ENCODE assay signal across 10 cellular contexts in the genomic region with DNA sequence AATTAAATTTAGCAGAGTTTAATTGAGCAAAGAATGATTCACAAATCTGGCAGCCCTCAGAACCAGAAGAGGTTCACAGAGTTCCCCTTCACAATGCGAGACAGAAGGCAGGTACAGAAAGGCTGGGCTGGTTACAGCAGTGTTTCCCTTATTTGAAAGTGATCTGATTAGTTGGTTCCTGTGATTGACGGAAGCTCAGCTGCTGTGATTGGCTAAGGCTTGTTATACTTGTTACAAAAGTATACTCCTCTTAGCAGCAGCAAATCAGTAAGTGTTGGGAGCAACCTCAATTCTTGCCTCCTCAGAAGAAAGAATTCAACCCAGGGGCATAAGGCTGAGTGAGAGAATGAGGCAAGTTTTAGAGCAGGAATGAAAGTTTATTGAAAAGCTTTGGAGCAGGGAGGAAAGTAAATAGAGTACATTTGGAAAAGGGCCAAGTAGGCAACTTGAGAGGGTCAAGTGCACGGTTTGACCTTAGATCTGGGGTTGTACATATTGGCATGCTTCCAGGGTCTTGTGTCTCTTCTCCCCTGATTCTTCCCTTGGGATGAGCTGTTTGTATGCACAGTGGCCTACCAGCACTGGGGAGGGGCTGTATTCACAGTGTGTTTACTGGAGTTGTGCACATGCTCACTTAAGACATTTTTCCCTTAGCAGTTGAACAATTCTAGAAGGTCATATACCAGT.
A peak's percentile ranks its signal among the peaks of the same experiment; 100 is the strongest.
DNase-seq lines count a peak whose midpoint lies in the region; ATAC-seq, FAIRE-seq and TF ChIP-seq lines count a peak whose summit lies in the region.
"Had no signal": no experiment of that assay in that cellular context is flagged by ENCODE, and none has a peak within 500 bp of the region (broad histone marks: within the 10 kb centered on the region; RNA-seq: fewer than 3 reads in every experiment).

No MANE protein-coding gene starts in this region.

- intact Hi-C loops in GM12878 (cut with micrococcal nuclease; ENCODE audit: unreplicated experiment) = no loop called here

- no peak for TF ChIP-seq RAD21 in GM12878 (IDR thresholded peaks at IDR 0.05; ENCODE audit: insufficient read depth, low read depth, low read length)

- FAIRE-seq in GM12878 (lab: Jason Lieb, UNC) = peak; percentile 18

- CTCF ChIA-PET in GM12878 (lab: Yijun Ruan, JAX) = no interaction called here

- no peaks in the 10 kb centered on the region for H4K20me1 ChIP-seq in GM12878 (ENCODE audit: control insufficient read depth, insufficient read depth)

- H3K79me2 ChIP-seq in GM12878 (ENCODE audit: control insufficient read depth, insufficient read depth, low read length) = no peaks in the 10 kb centered on the region

- POLR2A ChIA-PET in GM12878 (lab: Charles Lee) = no interaction called here

- 0% methylated on average over 3 of the region's 3 CpGs for WGBS in GM12878 (ENCODE audit: insufficient coverage, insufficient replicate concordance, low lambda C conversion rate, missing lambda C conversion rate)

- SMC1A ChIA-PET in GM12878 (lab: Charles Lee; ENCODE audit: uncharacterized antibody, unreplicated experiment) = no interaction called here

- BruUV-seq in GM12878 (replicated peaks; lab: Mats Ljungman, UMichigan) = no TSS peak

- TF ChIP-seq EP300 in GM12878 (IDR thresholded peaks at IDR 0.05; ENCODE audit: borderline replicate concordance in 1 of 2, control insufficient read depth in 1 of 2, low read depth in 2 of 2, low read length in 2 of 2) = no peak

- H3K36me3 ChIP-seq in GM12878 (ENCODE audit: control insufficient read depth in 2 of 2, insufficient read depth in 2 of 2, low read length in 1 of 2) (no peaks in the 10 kb centered on the region), stomach smooth muscle (ENCODE audit: control insufficient read depth in 2 of 2, insufficient read depth in 2 of 2, low read length in 2 of 2) (no peaks in the 10 kb centered on the region)

- RAD21 ChIA-PET in GM12878 (lab: Charles Lee; ENCODE audit: unreplicated experiment) = no interaction called here

- no peaks in the 10 kb centered on the region for H3K4me1 ChIP-seq in GM12878 (ENCODE audit: control insufficient read depth, insufficient read depth, low read length)
- peaks cover 14% of the 10 kb centered on the region for H3K4me1 ChIP-seq in stomach smooth muscle (ENCODE audit: control insufficient read depth, insufficient read depth, low read length)

- peak; percentile 52 for ATAC-seq in GM12878
- no peak for ATAC-seq in GM21825 (IDR thresholded peaks at IDR 0.05; ENCODE audit: unreplicated experiment)

- H3K27me3 ChIP-seq in GM12878 (replicated peaks in 1 of 2; ENCODE audit: control insufficient read depth in 2 of 2, insufficient read depth in 2 of 2, low read length in 1 of 2) = no peaks in the 10 kb centered on the region
- no peaks in the 10 kb centered on the region for H3K27me3 ChIP-seq in stomach smooth muscle (ENCODE audit: control insufficient read depth in 1 of 2, insufficient read depth in 2 of 2, low read length in 2 of 2)

- in situ Hi-C loops in GM12878 (cut with MboI) = no loop called here

- TF ChIP-seq POLR2A in GM12878 (IDR thresholded peaks at IDR 0.05; ENCODE audit: low read depth, low read length) = no peak

- no peak overlapping the region for H3K27ac ChIP-seq in GM12878 (ENCODE audit: control insufficient read depth, insufficient read depth)
- peak overlapping the region; percentile 8 for H3K27ac ChIP-seq in stomach smooth muscle (ENCODE audit: low read length)

- no peak overlapping the region for H2AFZ ChIP-seq in GM12878 (ENCODE audit: control insufficient read depth, low read depth, low read length)

- TF ChIP-seq CTCF in GM12878 (IDR thresholded peaks at IDR 0.05 in 2 of 3, conservative IDR thresholded peaks at IDR 0.05 in 1 of 3; ENCODE audit: control insufficient read depth in 2 of 3, extremely low read depth in 1 of 3, insufficient read depth in 1 of 3, low read depth in 3 of 3, low read length in 3 of 3) = no peak

- H3K9me3 ChIP-seq in GM12878 (replicated peaks; ENCODE audit: control insufficient read depth, insufficient read depth, low read length) (no peaks in the 10 kb centered on the region), stomach smooth muscle (ENCODE audit: control insufficient read depth in 2 of 2, low read length in 2 of 2) (no peaks in the 10 kb centered on the region)

- H3K4me2 ChIP-seq in GM12878 (ENCODE audit: control insufficient read depth, insufficient read depth) = no peak overlapping the region

- H3K4me3 ChIP-seq in GM12878 = no peak overlapping the region
- no peak overlapping the region for H3K4me3 ChIP-seq in stomach smooth muscle (ENCODE audit: low read length in 2 of 2)

- DNase-seq in NCI-H1105 treated with DMSO at 0.1 percent for 48 hours (lab: John Stamatoyannopoulos, UW) (peak; percentile 26), NCI-H1105 (lab: John Stamatoyannopoulos, UW) (no peak), GM12878 (ENCODE audit: low read depth, low spot score) (no peak), kidney glomerular epithelial cell (lab: John Stamatoyannopoulos, UW) (peak; percentile 82), superior temporal gyrus (ENCODE audit: extremely low spot score) (no peak), NCI-H524 (lab: John Stamatoyannopoulos, UW) (no peak)
- DNase-seq: immature natural killer cell; stimulated activated CD4-positive, alpha-beta T cell treated with anti-CD3 and anti-CD28 coated beads, Interleukin-2, amount 100 ng/mL, for 48 hours had no signal

- H3K9ac ChIP-seq in GM12878 (ENCODE audit: control insufficient read depth, insufficient read depth, low read length) = no peak overlapping the region
- no peak overlapping the region for H3K9ac ChIP-seq in stomach smooth muscle (ENCODE audit: low read length in 2 of 2)

TF ChIP-seq in GM12878, 131 proteins besides CTCF, POLR2A, EP300 and RAD21 (continues in another document):
- TF ChIP-seq SKIL (IDR thresholded peaks at IDR 0.05; ENCODE audit: low read depth, poor library complexity, severe bottlenecking) (no peak), NFYA (IDR thresholded peaks at IDR 0.05; ENCODE audit: borderline replicate concordance, low read depth, low read length) (no peak), SRF (IDR thresholded peaks at IDR 0.05; ENCODE audit: low read depth in 2 of 2, low read length in 2 of 2) (no peak), SUPT20H (IDR thresholded peaks at IDR 0.05; ENCODE audit: borderline replicate concordance, control insufficient read depth, low read depth, low read length) (no peak), POLR2AphosphoS2 (IDR thresholded peaks at IDR 0.05; ENCODE audit: low read depth, low read length) (no peak), MXI1 (IDR thresholded peaks at IDR 0.05; ENCODE audit: low read depth, low read length) (no peak), STAT3 (IDR thresholded peaks at IDR 0.05; ENCODE audit: low read depth, low read length) (no peak), SREBF1 (IDR thresholded peaks at IDR 0.05; ENCODE audit: low read length) (no peak), PKNOX1 (IDR thresholded peaks at IDR 0.05) (peak; percentile 84), CREB1 (IDR thresholded peaks at IDR 0.05; ENCODE audit: low read depth) (no peak), PBX3 (IDR thresholded peaks at IDR 0.05; ENCODE audit: insufficient replicate concordance, low read depth, low read length) (peak; percentile 56)

Comparison
In these comparisons a context has a peak if more than half of its experiments do, and no peak if none do; other contexts are left out.
1. DNase-seq: peak in NCI-H1105 treated with DMSO at 0.1 percent for 48 hours (single experiment) and kidney glomerular epithelial cell (single experiment); none in NCI-H1105 (single experiment), GM12878 (single experiment), superior temporal gyrus (single experiment) and NCI-H524 (0 of 2).